In the genomic region with DNA sequence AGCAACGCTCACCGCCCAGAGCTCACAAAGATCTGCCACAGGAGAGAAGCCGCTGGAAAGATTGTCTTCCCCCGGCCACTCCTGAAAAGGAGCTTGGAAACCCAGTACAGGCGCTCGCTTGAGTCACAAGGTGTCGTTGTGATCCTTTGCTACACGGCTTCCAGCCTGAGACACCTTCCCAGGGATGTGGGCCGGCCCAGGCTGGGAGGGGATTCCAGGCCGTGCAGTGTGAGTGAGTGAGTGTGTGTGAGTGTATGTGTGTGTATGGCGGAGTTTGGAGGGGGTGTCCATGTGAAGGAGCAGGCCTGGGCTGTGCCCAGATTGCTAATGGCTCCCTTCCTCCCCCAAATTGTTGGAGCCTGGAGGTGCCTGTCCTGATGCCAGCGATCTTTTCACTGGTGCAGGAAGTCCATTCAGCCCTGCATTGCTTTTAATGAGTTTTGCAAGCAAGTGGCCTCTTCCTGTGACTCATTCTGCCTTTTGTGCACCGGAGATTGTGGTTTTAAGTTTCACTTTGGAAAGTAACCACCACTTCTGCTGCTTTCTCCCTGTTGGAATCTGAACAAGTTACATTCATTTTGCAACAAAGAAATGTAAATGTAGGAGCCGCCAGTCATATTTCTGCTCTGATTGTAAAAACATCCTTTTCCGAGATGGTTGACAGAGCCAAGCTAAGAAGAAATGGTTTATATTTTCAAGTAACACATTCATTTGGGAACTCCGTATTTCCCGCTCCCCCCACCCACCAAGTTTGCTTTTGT, we compare ENCODE assay signal across 8 cellular contexts.
A peak's percentile ranks its signal among the peaks of the same experiment; 100 is the strongest.
DNase-seq lines count a peak whose midpoint lies in the region; ATAC-seq and TF ChIP-seq lines count a peak whose summit lies in the region.

No MANE protein-coding gene starts in this region.

- H4K20me1 ChIP-seq in OCI-LY3 (ENCODE audit: insufficient read depth, low read length), result peaks cover 39% of the 10 kb centered on the region

- peaks cover 44% of the 10 kb centered on the region for H3K27me3 ChIP-seq in OCI-LY3 (ENCODE audit: low read depth, low read length)

- H3K27ac Mint-ChIP-seq in Calu3 (ENCODE audit: unreplicated experiment) (peak overlapping the region; percentile 55), nephron (peak overlapping the region; percentile 90 to 98 (median 91))

- TF ChIP-seq CTCF in Calu3 (IDR thresholded peaks at IDR 0.05; ENCODE audit: unreplicated experiment), result no peak
- no peak for TF ChIP-seq CTCF in OCI-LY3 (IDR thresholded peaks at IDR 0.05; ENCODE audit: low read depth, low read length)
- TF ChIP-seq CTCF in fibroblast of pulmonary artery (IDR thresholded peaks at IDR 0.05; ENCODE audit: low read length, missing control alignments), result peak; percentile 48
- TF ChIP-seq CTCF in nephron (IDR thresholded peaks at IDR 0.05; ENCODE audit: unreplicated experiment in 3 of 3), result peak; percentile 34 to 56 (median 53)

- no peak overlapping the region for H2AFZ ChIP-seq in OCI-LY3 (ENCODE audit: low read depth, low read length)

- H3K4me1 ChIP-seq in OCI-LY3 (ENCODE audit: low read length), result peaks cover 64% of the 10 kb centered on the region

- CTCF ChIA-PET in Calu3 (lab: Charles Lee), result interaction anchor here (1.0 to 2.6 kb wide), 5 partner anchors 203 to 1177 kb away, joined by 3 to 26 read pairs (median 9); partner anchors contain the start of gene TRIB2

- peaks cover 7% of the 10 kb centered on the region for H3K36me3 Mint-ChIP-seq in Calu3 (ENCODE audit: insufficient read depth, unreplicated experiment)
- peaks cover 11% of the 10 kb centered on the region for H3K36me3 Mint-ChIP-seq in nephron (ENCODE audit: low read depth)

- H3K27me3 Mint-ChIP-seq in Calu3 (ENCODE audit: unreplicated experiment), result no peaks in the 10 kb centered on the region
- H3K27me3 Mint-ChIP-seq in nephron (ENCODE audit: low read depth), result no peaks in the 10 kb centered on the region

- peak overlapping the region; percentile 57 for H3K4me3 ChIP-seq in OCI-LY3 (ENCODE audit: low read length)
- peak overlapping the region; percentile 45 for H3K4me3 ChIP-seq in fibroblast of pulmonary artery (replicated peaks; ENCODE audit: low read depth, low read length)

- peak overlapping the region; percentile 23 for H3K27ac ChIP-seq in OCI-LY3 (ENCODE audit: low read length)

- peak overlapping the region; percentile 55 for H3K4me3 Mint-ChIP-seq in Calu3 (ENCODE audit: low read depth, unreplicated experiment)
- peak overlapping the region; percentile 60 to 67 (median 65) for H3K4me3 Mint-ChIP-seq in nephron

- BruUV-seq in Calu3 (replicated peaks; lab: Mats Ljungman, UMichigan), result no TSS peak

- H3K79me2 ChIP-seq in OCI-LY3 (ENCODE audit: low read length), result no peaks in the 10 kb centered on the region

- peak; percentile 78 for DNase-seq in Calu3
- peak; percentile 15 for DNase-seq in activated T-helper 1 cell treated with Interleukin-2 at 50 U/mL for 16 hours (ENCODE audit: low read depth)
- DNase-seq in fibroblast of pulmonary artery (ENCODE audit: low read depth), result peak; percentile 99
- peak; percentile 76 for DNase-seq in superior temporal gyrus (ENCODE audit: extremely low spot score)

- H3K4me2 ChIP-seq in OCI-LY3 (ENCODE audit: low read length), result peak overlapping the region; percentile 81

- H3K9me3 Mint-ChIP-seq in Calu3 (ENCODE audit: low read depth, unreplicated experiment), result no peaks in the 10 kb centered on the region
- H3K9me3 Mint-ChIP-seq in nephron, result peaks cover 11% of the 10 kb centered on the region

- peaks cover 6% of the 10 kb centered on the region for H3K36me3 ChIP-seq in OCI-LY3 (replicated peaks; ENCODE audit: low read depth, low read length)

- intact Hi-C loops in Calu3 (cut with micrococcal nuclease; ENCODE audit: unreplicated experiment), result loop anchor here (1.0 to 10.0 kb wide), 4 partner anchors 345 to 1177 kb away; partner anchors contain the start of gene TRIB2

- peak; percentile 84 for ATAC-seq in GM19467 (IDR thresholded peaks at IDR 0.05; ENCODE audit: unreplicated experiment)
- peak; percentile 53 for ATAC-seq in HG03575 (IDR thresholded peaks at IDR 0.05; ENCODE audit: extremely low read depth, insufficient number of reproducible peaks, low FRiP score, unreplicated experiment)

- H3K9me3 ChIP-seq in OCI-LY3 (ENCODE audit: insufficient read depth, low read length), result peaks cover 8% of the 10 kb centered on the region; the same call in 1 of the 2 replicates

- H3K4me1 Mint-ChIP-seq in Calu3 (ENCODE audit: low read depth, unreplicated experiment), result peaks cover 10% of the 10 kb centered on the region
- peaks cover 23% of the 10 kb centered on the region for H3K4me1 Mint-ChIP-seq in nephron

- peak overlapping the region; percentile 23; the same call in 1 of the 2 replicates for H3K9ac ChIP-seq in OCI-LY3 (ENCODE audit: low read length)

Comparison
In these comparisons a context has a peak if more than half of its experiments do, and no peak if none do; other contexts are left out.
1. Peak in every context shown above with its lines: DNase-seq, ATAC-seq, H3K4me3 ChIP-seq and H3K27ac ChIP-seq.
2. DNase-seq: peak in every context shown above with its lines; median percentile 99 in fibroblast of pulmonary artery; 78 in Calu3; 76 in superior temporal gyrus; 15 in activated T-helper 1 cell treated with Interleukin-2 at 50 U/mL for 16 hours.
3. CTCF ChIP-seq: peak in fibroblast of pulmonary artery (single experiment) and nephron (3 of 3); none in Calu3 (single experiment) and OCI-LY3 (single experiment).